Comparison of ENCODE assay signal across 13 cellular contexts in the genomic region with DNA sequence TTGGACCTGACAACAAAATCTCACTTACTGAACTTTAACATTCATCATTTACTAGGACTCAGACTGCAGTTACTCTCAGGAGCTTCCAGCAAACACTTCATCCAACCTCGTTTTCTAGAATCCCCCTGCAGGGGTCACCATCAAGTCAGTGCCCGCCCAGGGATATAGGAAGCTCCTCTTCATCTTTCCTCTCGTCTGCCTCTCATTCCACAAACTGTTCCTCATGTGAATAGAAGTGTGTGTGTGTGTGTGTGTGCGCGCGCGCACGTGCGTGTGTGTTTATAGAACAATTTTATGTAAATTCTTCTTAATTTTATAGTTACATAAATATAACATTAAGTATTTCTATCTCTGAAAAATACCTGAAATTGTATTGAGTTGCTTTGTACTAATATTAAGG. TPM values are rescaled to one million over a fixed set of nuclear protein-coding genes. Genes with fewer than 3 reads are reported as not detected.
DNase-seq lines count a peak whose midpoint lies in the region; ATAC-seq and TF ChIP-seq lines count a peak whose summit lies in the region.
"Had no signal": no experiment of that assay in that cellular context is flagged by ENCODE, and none has a peak within 500 bp of the region (broad histone marks: within the 10 kb centered on the region; RNA-seq: fewer than 3 reads in every experiment).

No MANE protein-coding gene starts in this region.

- intact Hi-C loops in activated T-helper 2 cell treated with anti-CD3 and anti-CD28 coated beads, Interferon-gamma antibody, Interleukin-2, Interleukin-4, amounts not matched to agents 10 μg/mL and 5 μg/mL and 100 μg/mL, durations not matched to agents 14 hours and 24 hours and 36 hours (cut with micrococcal nuclease), result no loop called here

- peaks cover 3% of the 10 kb centered on the region for H3K27me3 Mint-ChIP-seq in activated T-helper 2 cell treated with anti-CD3 and anti-CD28 coated beads, Interferon-gamma antibody, Interleukin-2, Interleukin-4, amounts not matched to agents 10 μg/mL and 5 μg/mL and 100 μg/mL, durations not matched to agents 14 hours and 24 hours and 36 hours (ENCODE audit: low read depth)

- H3K4me1 Mint-ChIP-seq in activated T-helper 2 cell treated with anti-CD3 and anti-CD28 coated beads, Interferon-gamma antibody, Interleukin-2, Interleukin-4, amounts not matched to agents 10 μg/mL and 5 μg/mL and 100 μg/mL, durations not matched to agents 14 hours and 24 hours and 36 hours (ENCODE audit: low read depth), result no peaks in the 10 kb centered on the region

- H3K79me2 ChIP-seq in DND-41 (ENCODE audit: insufficient read depth, low read length) (no peaks in the 10 kb centered on the region), Loucy (ENCODE audit: insufficient read depth, low read length) (no peaks in the 10 kb centered on the region)

- no peak overlapping the region for H3K27ac Mint-ChIP-seq in activated T-helper 2 cell treated with anti-CD3 and anti-CD28 coated beads, Interferon-gamma antibody, Interleukin-2, Interleukin-4, amounts not matched to agents 10 μg/mL and 5 μg/mL and 100 μg/mL, durations not matched to agents 14 hours and 24 hours and 36 hours

- H3K9me3 ChIP-seq in DND-41 (ENCODE audit: insufficient read depth, low read length, severe bottlenecking) (no peaks in the 10 kb centered on the region), Loucy (ENCODE audit: insufficient read depth, low read depth, low read length) (no peaks in the 10 kb centered on the region)
- H3K9me3 ChIP-seq: left lung had no signal

- DNase-seq in DND-41 (no peak), cerebellar cortex (ENCODE audit: low spot score) (peak; percentile 11), islet precursor cell (peak; percentile 57)
- no peak for DNase-seq in activated T-helper 2 cell treated with anti-CD3 and anti-CD28 coated beads, Interferon-gamma antibody, Interleukin-2, Interleukin-4, amounts not matched to agents 10 μg/mL and 5 μg/mL and 100 μg/mL, durations not matched to agents 14 hours and 24 hours and 36 hours (ENCODE audit: low spot score)
- DNase-seq in activated naive CD4-positive, alpha-beta T cell (lab: John Stamatoyannopoulos, UW), result no peak
- DNase-seq: activated CD4-positive, alpha-beta T cell treated with anti-CD3 and anti-CD28 coated beads for 4 hours; activated T-cell treated with anti-CD3 and anti-CD28 coated beads, Interleukin-2, amount 50 U/mL, for 48 hours; effector memory CD4-positive, alpha-beta T cell; left lung; MM.1S had no signal

- no peaks in the 10 kb centered on the region for H3K27me3 ChIP-seq in DND-41 (ENCODE audit: insufficient read depth, low read length, poor library complexity)
- H3K27me3 ChIP-seq in Loucy (ENCODE audit: insufficient read depth, low read length, poor library complexity, severe bottlenecking), result no peaks in the 10 kb centered on the region
- H3K27me3 ChIP-seq: left lung had no signal

- H3K4me1 ChIP-seq in DND-41 (ENCODE audit: insufficient read depth, low read length), result no peaks in the 10 kb centered on the region
- no peaks in the 10 kb centered on the region for H3K4me1 ChIP-seq in Loucy (ENCODE audit: insufficient read depth, low read length, poor library complexity, severe bottlenecking)
- H3K4me1 ChIP-seq: left lung had no signal

- ATAC-seq in DND-41 (ENCODE audit: insufficient read depth, low read depth), result no peak
- no peak for ATAC-seq in GM19397 (IDR thresholded peaks at IDR 0.05; ENCODE audit: unreplicated experiment)
- no peak for ATAC-seq in HG03342 (IDR thresholded peaks at IDR 0.05; ENCODE audit: unreplicated experiment)
- ATAC-seq: left lung had no signal

- H2AFZ ChIP-seq in DND-41 (ENCODE audit: low read depth, low read length) (no peak overlapping the region), Loucy (ENCODE audit: low read length) (no peak overlapping the region)

- TF ChIP-seq CTCF in DND-41 (IDR thresholded peaks at IDR 0.05; ENCODE audit: borderline replicate concordance, extremely low read depth, low read length, poor library complexity, severe bottlenecking) (peak; percentile 25), Loucy (conservative IDR thresholded peaks at IDR 0.05; ENCODE audit: low read length) (peak; percentile 35; the same call in 1 of the 2 replicates)

- H4K20me1 ChIP-seq in DND-41 (ENCODE audit: insufficient read depth, low read length) (no peaks in the 10 kb centered on the region), Loucy (ENCODE audit: insufficient read depth, low read length, poor library complexity, severe bottlenecking) (no peaks in the 10 kb centered on the region)

- no peak overlapping the region for H3K27ac ChIP-seq in DND-41 (ENCODE audit: low read length)
- H3K27ac ChIP-seq: left lung had no signal

- H3K36me3 ChIP-seq in DND-41 (ENCODE audit: insufficient read depth, low read length), result no peaks in the 10 kb centered on the region
- H3K36me3 ChIP-seq in Loucy (ENCODE audit: insufficient read depth, low read length), result no peaks in the 10 kb centered on the region
- H3K36me3 ChIP-seq: left lung had no signal

- H3K36me3 Mint-ChIP-seq in activated T-helper 2 cell treated with anti-CD3 and anti-CD28 coated beads, Interferon-gamma antibody, Interleukin-2, Interleukin-4, amounts not matched to agents 10 μg/mL and 5 μg/mL and 100 μg/mL, durations not matched to agents 14 hours and 24 hours and 36 hours (ENCODE audit: low read depth), result no peaks in the 10 kb centered on the region

- H3K9me3 Mint-ChIP-seq in activated T-helper 2 cell treated with anti-CD3 and anti-CD28 coated beads, Interferon-gamma antibody, Interleukin-2, Interleukin-4, amounts not matched to agents 10 μg/mL and 5 μg/mL and 100 μg/mL, durations not matched to agents 14 hours and 24 hours and 36 hours, result no peaks in the 10 kb centered on the region

- H3K9me2 ChIP-seq in Loucy (replicated peaks; ENCODE audit: low read depth, low read length), result no peaks in the 10 kb centered on the region

- no peak overlapping the region for H3K4me3 Mint-ChIP-seq in activated T-helper 2 cell treated with anti-CD3 and anti-CD28 coated beads, Interferon-gamma antibody, Interleukin-2, Interleukin-4, amounts not matched to agents 10 μg/mL and 5 μg/mL and 100 μg/mL, durations not matched to agents 14 hours and 24 hours and 36 hours (ENCODE audit: low read depth)

- H3K4me3 ChIP-seq in DND-41 (ENCODE audit: low read depth in 1 of 2, low read length in 2 of 2), result no peak overlapping the region
- H3K4me3 ChIP-seq in Loucy (ENCODE audit: low read length, poor library complexity, severe bottlenecking), result no peak overlapping the region
- H3K4me3 ChIP-seq: left lung had no signal

- H3K9ac ChIP-seq in DND-41 (ENCODE audit: low read depth, low read length), result no peak overlapping the region
- H3K9ac ChIP-seq in Loucy (ENCODE audit: low read depth, low read length, poor library complexity, severe bottlenecking), result no peak overlapping the region

- H3K4me2 ChIP-seq in DND-41 (ENCODE audit: insufficient read depth, low read length), result no peak overlapping the region
- no peak overlapping the region for H3K4me2 ChIP-seq in Loucy (ENCODE audit: low read depth, low read length, poor library complexity, severe bottlenecking)

- no peaks in the 10 kb centered on the region for H3F3A ChIP-seq in Loucy (ENCODE audit: low read depth)

RNA-seq across cellular contexts. Expression of a gene that starts 21.8 kb away (rescaled TPM):
- 61.4 and 63.5 TPM in 2 replicates for total RNA-seq in activated T-helper 2 cell treated with anti-CD3 and anti-CD28 coated beads, Interferon-gamma antibody, Interleukin-2, Interleukin-4, amounts not matched to agents 10 μg/mL and 5 μg/mL and 100 μg/mL, durations not matched to agents 14 hours and 24 hours and 36 hours

Comparison
In these comparisons a context has a peak if more than half of its experiments do, and no peak if none do; other contexts are left out.
1. DNase-seq: peak in cerebellar cortex (single experiment) and islet precursor cell (single experiment); none in DND-41 (single experiment), activated T-helper 2 cell treated with anti-CD3 and anti-CD28 coated beads, Interferon-gamma antibody, Interleukin-2, Interleukin-4, amounts not matched to agents 10 μg/mL and 5 μg/mL and 100 μg/mL, durations not matched to agents 14 hours and 24 hours and 36 hours (single experiment) and activated naive CD4-positive, alpha-beta T cell (0 of 4).